10 cellular contexts compared by ENCODE assay signal in the genomic region with DNA sequence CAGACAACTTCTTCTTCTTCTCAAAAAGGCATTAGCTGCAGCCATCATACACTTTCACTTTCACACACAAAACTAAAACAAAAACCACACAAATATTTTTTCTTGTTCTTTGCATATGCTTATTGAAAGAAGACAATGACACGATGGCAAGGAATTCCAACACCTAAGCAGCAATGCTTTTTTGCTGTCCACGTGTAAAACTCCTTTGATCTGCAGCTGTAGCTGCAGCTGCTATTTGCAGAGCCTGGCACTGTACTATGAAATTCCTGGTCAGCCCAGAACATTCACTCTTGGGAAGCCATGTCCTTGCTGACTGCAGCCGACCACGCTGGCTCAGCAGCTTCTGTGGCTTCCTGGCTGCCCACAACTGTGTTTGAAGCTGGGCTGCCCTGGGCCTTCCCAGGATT.
DNase-seq lines count a peak whose midpoint lies in the region; ATAC-seq and TF ChIP-seq lines count a peak whose summit lies in the region.
"Had no signal": no experiment of that assay in that cellular context is flagged by ENCODE, and none has a peak within 500 bp of the region (broad histone marks: within the 10 kb centered on the region; RNA-seq: fewer than 3 reads in every experiment).

No MANE protein-coding gene starts in this region.

- peak overlapping the region; percentile 3 for H3K4me2 ChIP-seq in hepatocyte

- H3K9me2 ChIP-seq in hepatocyte (replicated peaks; ENCODE audit: insufficient read depth) = no peaks in the 10 kb centered on the region

- H3K9me3 ChIP-seq in SJCRH30 (replicated peaks) (no peaks in the 10 kb centered on the region), hepatocyte (ENCODE audit: low read depth) (no peaks in the 10 kb centered on the region)

- no peaks in the 10 kb centered on the region for H4K20me1 ChIP-seq in hepatocyte (ENCODE audit: insufficient read depth, poor library complexity, severe bottlenecking)

- TF ChIP-seq CTCF in hepatocyte (IDR thresholded peaks at IDR 0.05; ENCODE audit: poor library complexity) (no peak), GM10266 (IDR thresholded peaks at IDR 0.05; ENCODE audit: control insufficient read depth, insufficient read depth, low read depth, missing control alignments) (no peak)

- H3K27me3 ChIP-seq in SJCRH30 (no peaks in the 10 kb centered on the region), hepatocyte (no peaks in the 10 kb centered on the region)
- H3K27me3 ChIP-seq: foreskin keratinocyte had no signal

- peak; percentile 92 for ATAC-seq in HG02610 (IDR thresholded peaks at IDR 0.05; ENCODE audit: unreplicated experiment)
- no peak for ATAC-seq in left lobe of liver
- ATAC-seq: activated naive CD4-positive, alpha-beta T cell treated with anti-CD3 and anti-CD28 coated beads, Interleukin-2, amount 50 U/mL, for 72 hours had no signal

- WGBS in hepatocyte (ENCODE audit: low lambda C conversion rate, missing lambda C conversion rate) = 49% methylated on average over 4 of the region's 4 CpGs

- H3K4me1 ChIP-seq in SJCRH30 = no peaks in the 10 kb centered on the region
- H3K4me1 ChIP-seq in hepatocyte (ENCODE audit: insufficient read depth) = no peaks in the 10 kb centered on the region

- H3K4me3 ChIP-seq in SJCRH30 = no peak overlapping the region
- H3K4me3 ChIP-seq in hepatocyte = no peak overlapping the region

- no peaks in the 10 kb centered on the region for H3K79me2 ChIP-seq in hepatocyte

- H3K36me3 ChIP-seq in SJCRH30 (no peaks in the 10 kb centered on the region), hepatocyte (replicated peaks; ENCODE audit: insufficient read depth, low read depth) (no peaks in the 10 kb centered on the region)

- no peak overlapping the region for H3K27ac ChIP-seq in SJCRH30
- no peak overlapping the region for H3K27ac ChIP-seq in hepatocyte
- H3K27ac ChIP-seq: foreskin keratinocyte had no signal

- peak; percentile 56 for DNase-seq in COLO668 (lab: John Stamatoyannopoulos, UW; ENCODE audit: unreplicated experiment)
- DNase-seq in SJCRH30 = peak; percentile 30 to 54
- no peak for DNase-seq in hepatocyte (ENCODE audit: low spot score)
- DNase-seq in mucosa of gallbladder (ENCODE audit: low spot score) = no peak
- no peak for DNase-seq in GM10266 (ENCODE audit: extremely low spot score)
- no peak for DNase-seq in left lobe of liver (ENCODE audit: low spot score)
- no peak for DNase-seq in iPS-NIHi11 (ENCODE audit: low spot score)

- H2AFZ ChIP-seq in hepatocyte = no peak overlapping the region

Comparison
In these comparisons a context has a peak if more than half of its experiments do, and no peak if none do; other contexts are left out.
1. DNase-seq: peak in COLO668 (single experiment) and SJCRH30 (2 of 2); none in hepatocyte (single experiment), mucosa of gallbladder (single experiment), GM10266 (single experiment), left lobe of liver (single experiment) and iPS-NIHi11 (single experiment).